In the genomic region with DNA sequence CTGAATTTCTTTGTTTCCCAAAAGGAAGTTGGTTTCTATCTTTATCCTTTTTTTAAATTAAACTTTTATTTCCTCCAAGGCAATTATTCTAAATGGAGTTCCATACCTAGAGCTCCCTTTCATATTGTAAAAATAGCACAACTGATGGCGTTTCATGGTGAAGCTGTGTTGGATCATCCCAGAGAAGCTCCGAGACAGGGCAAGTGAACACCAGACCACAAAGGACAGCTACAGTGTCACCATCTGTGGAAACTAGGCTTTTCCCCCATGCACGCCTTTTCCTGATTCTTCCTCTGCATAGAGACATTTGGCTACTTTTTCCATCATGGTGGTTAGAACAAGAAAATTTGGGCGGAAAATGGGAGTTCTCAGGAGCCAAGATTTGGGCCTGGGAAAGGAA, we compare ENCODE assay signal across 14 cellular contexts. TPM values are rescaled to one million over a fixed set of nuclear protein-coding genes. Genes with fewer than 3 reads are reported as not detected.
DNase-seq lines count a peak whose midpoint lies in the region; ATAC-seq and TF ChIP-seq lines count a peak whose summit lies in the region.
"Had no signal": no experiment of that assay in that cellular context is flagged by ENCODE, and none has a peak within 500 bp of the region (broad histone marks: within the 10 kb centered on the region; RNA-seq: fewer than 3 reads in every experiment).

No MANE protein-coding gene starts in this region.

- no peaks in the 10 kb centered on the region for H3K9me2 ChIP-seq in SU-DHL-6 (replicated peaks; ENCODE audit: insufficient read depth, low read length)

- peaks cover 21% of the 10 kb centered on the region for H3K4me1 ChIP-seq in iPS-20b (ENCODE audit: insufficient read depth, low read length)
- H3K4me1 ChIP-seq: prostate gland had no signal

- no peak for DNase-seq in activated naive CD4-positive, alpha-beta T cell treated with anti-CD3 and anti-CD28 coated beads for 36 hours
- DNase-seq in activated naive CD4-positive, alpha-beta T cell (lab: John Stamatoyannopoulos, UW) = no peak
- no peak for DNase-seq in stimulated activated naive B cell treated with anti-CD40 and anti-IgM and Interleukin-4, amounts not matched to agents 10 μg/mL and 1 μg/mL and 100 μg/mL, for 72 hours
- no peak for DNase-seq in MG63
- DNase-seq: foreskin fibroblast; NCI-H82; stimulated activated naive CD8-positive, alpha-beta T cell treated with anti-CD3 and anti-CD28 coated beads, Interleukin-15, Interleukin-2, amounts not matched to agents 100 U/mL and 50 U/mL, for 24 hours had no signal

- H3K27ac ChIP-seq in SU-DHL-6 (ENCODE audit: low read depth, low read length) (peak overlapping the region; percentile 85), iPS-20b (ENCODE audit: low read length) (no peak overlapping the region)
- H3K27ac ChIP-seq: KMS-11 had no signal

- no peak overlapping the region for H3K4me2 ChIP-seq in SU-DHL-6 (ENCODE audit: low read depth, low read length, poor library complexity, severe bottlenecking)
- H3K4me2 ChIP-seq: KMS-11 had no signal

- H3K9me3 Mint-ChIP-seq in activated naive CD4-positive, alpha-beta T cell treated with anti-CD3 and anti-CD28 coated beads for 36 hours = no peaks in the 10 kb centered on the region
- no peaks in the 10 kb centered on the region for H3K9me3 Mint-ChIP-seq in stimulated activated naive B cell treated with anti-CD40 and anti-IgM and Interleukin-4, amounts not matched to agents 10 μg/mL and 1 μg/mL and 100 μg/mL, for 72 hours
- H3K9me3 Mint-ChIP-seq: CD8-positive, alpha-beta memory T cell had no signal

- intact Hi-C loops in activated naive CD4-positive, alpha-beta T cell treated with anti-CD3 and anti-CD28 coated beads for 36 hours (cut with micrococcal nuclease) = loop anchor here (1.0 kb wide), 4 partner anchors 28 to 124 kb away; partner anchors contain the start of gene PLBD2

- H3K9me3 ChIP-seq in SU-DHL-6 (ENCODE audit: insufficient read depth, low read length) (no peaks in the 10 kb centered on the region), iPS-20b (ENCODE audit: insufficient read depth, low read depth, low read length) (no peaks in the 10 kb centered on the region), MG63 (no peaks in the 10 kb centered on the region)
- H3K9me3 ChIP-seq: prostate gland had no signal

- no peak for TF ChIP-seq CTCF in SU-DHL-6 (IDR thresholded peaks at IDR 0.05; ENCODE audit: insufficient read depth, low read length, poor library complexity, severe bottlenecking)

- H3K9ac ChIP-seq in SU-DHL-6 (ENCODE audit: low read length) (no peak overlapping the region), iPS-20b (ENCODE audit: low read depth, low read length) (peak overlapping the region; percentile 24; the same call in 1 of the 2 replicates)
- H3K9ac ChIP-seq: KMS-11 had no signal

- H3K27me3 Mint-ChIP-seq in activated naive CD4-positive, alpha-beta T cell treated with anti-CD3 and anti-CD28 coated beads for 36 hours (ENCODE audit: low read depth) = no peaks in the 10 kb centered on the region
- no peaks in the 10 kb centered on the region for H3K27me3 Mint-ChIP-seq in stimulated activated naive B cell treated with anti-CD40 and anti-IgM and Interleukin-4, amounts not matched to agents 10 μg/mL and 1 μg/mL and 100 μg/mL, for 72 hours

- peaks cover 15% of the 10 kb centered on the region for H3F3A ChIP-seq in SU-DHL-6 (ENCODE audit: insufficient read depth)

- ATAC-seq in stimulated activated naive B cell treated with anti-CD40 and anti-IgM and Interleukin-4, amounts not matched to agents 10 μg/mL and 1 μg/mL and 100 μg/mL, for 72 hours (replicated peaks) = no peak
- no peak for ATAC-seq in GM21423 (IDR thresholded peaks at IDR 0.05; ENCODE audit: unreplicated experiment)
- ATAC-seq in GM19452 (IDR thresholded peaks at IDR 0.05; ENCODE audit: unreplicated experiment) = no peak

- no peak overlapping the region for H3K4me3 Mint-ChIP-seq in activated naive CD4-positive, alpha-beta T cell treated with anti-CD3 and anti-CD28 coated beads for 36 hours
- H3K4me3 Mint-ChIP-seq in stimulated activated naive B cell treated with anti-CD40 and anti-IgM and Interleukin-4, amounts not matched to agents 10 μg/mL and 1 μg/mL and 100 μg/mL, for 72 hours = no peak overlapping the region

- peaks cover 46% of the 10 kb centered on the region for H3K36me3 Mint-ChIP-seq in activated naive CD4-positive, alpha-beta T cell treated with anti-CD3 and anti-CD28 coated beads for 36 hours (ENCODE audit: low read depth)
- H3K36me3 Mint-ChIP-seq in stimulated activated naive B cell treated with anti-CD40 and anti-IgM and Interleukin-4, amounts not matched to agents 10 μg/mL and 1 μg/mL and 100 μg/mL, for 72 hours = peaks cover 60 to 85% of the 10 kb centered on the region in 2 donors

- H4K20me1 ChIP-seq in SU-DHL-6 (ENCODE audit: low read depth, low read length) = no peaks in the 10 kb centered on the region

- peak overlapping the region; percentile 4 for H3K27ac Mint-ChIP-seq in activated naive CD4-positive, alpha-beta T cell treated with anti-CD3 and anti-CD28 coated beads for 36 hours
- H3K27ac Mint-ChIP-seq in stimulated activated naive B cell treated with anti-CD40 and anti-IgM and Interleukin-4, amounts not matched to agents 10 μg/mL and 1 μg/mL and 100 μg/mL, for 72 hours = peak overlapping the region; percentile 99

- no peak overlapping the region for H2AFZ ChIP-seq in SU-DHL-6 (ENCODE audit: low read depth, low read length, severe bottlenecking)

- CTCF ChIA-PET in activated naive CD4-positive, alpha-beta T cell treated with anti-CD3 and anti-CD28 coated beads for 36 hours (lab: Charles Lee) = interaction anchor here (0.7 to 2.2 kb wide), 3 partner anchors 8 to 26 kb away, joined by 3 to 13 read pairs (median 5); no protein-coding TSS in a partner anchor

- no peak overlapping the region for H3K4me3 ChIP-seq in SU-DHL-6 (ENCODE audit: insufficient read depth, low read length, poor library complexity, severe bottlenecking)
- H3K4me3 ChIP-seq in iPS-20b (ENCODE audit: low read length) = no peak overlapping the region
- no peak overlapping the region for H3K4me3 ChIP-seq in MG63
- H3K4me3 ChIP-seq: prostate gland had no signal

- peaks cover 63% of the 10 kb centered on the region for H3K4me1 Mint-ChIP-seq in activated naive CD4-positive, alpha-beta T cell treated with anti-CD3 and anti-CD28 coated beads for 36 hours (ENCODE audit: low read depth)
- peaks cover 60 to 93% of the 10 kb centered on the region in 2 donors for H3K4me1 Mint-ChIP-seq in stimulated activated naive B cell treated with anti-CD40 and anti-IgM and Interleukin-4, amounts not matched to agents 10 μg/mL and 1 μg/mL and 100 μg/mL, for 72 hours

- H3K79me2 ChIP-seq in SU-DHL-6 (ENCODE audit: insufficient read depth, low read length) = peaks cover 14% of the 10 kb centered on the region; the same call in 1 of the 2 replicates

- peaks cover 18% of the 10 kb centered on the region for H3K36me3 ChIP-seq in SU-DHL-6 (ENCODE audit: low read length)
- peaks cover 20% of the 10 kb centered on the region; the same call in 1 of the 2 replicates for H3K36me3 ChIP-seq in iPS-20b (ENCODE audit: insufficient read depth, low read depth, low read length)
- H3K36me3 ChIP-seq in MG63 = peaks cover 13% of the 10 kb centered on the region

- H3K27me3 ChIP-seq in SU-DHL-6 (ENCODE audit: low read length) (no peaks in the 10 kb centered on the region), iPS-20b (ENCODE audit: insufficient read depth, low read length) (no peaks in the 10 kb centered on the region), MG63 (no peaks in the 10 kb centered on the region)

RNA-seq across cellular contexts. Expression of gene TPCN1, which starts 12.7 kb away (rescaled TPM):
- total RNA-seq in activated naive CD4-positive, alpha-beta T cell treated with anti-CD3 and anti-CD28 coated beads for 36 hours = 10 to 100 TPM; 47.3 to 49.2 TPM
- 3.9 and 5.4 TPM in 2 replicates for total RNA-seq in MG63 (2014; rRNA removed; shearing (Covaris generic); ENCODE audit: low replicate concordance)

RNA-seq across cellular contexts. Expression of gene RITA1, which starts 48.4 kb away (rescaled TPM):
- 10 to 100 TPM; 14.0 to 16.1 TPM for total RNA-seq in activated naive CD4-positive, alpha-beta T cell treated with anti-CD3 and anti-CD28 coated beads for 36 hours
- total RNA-seq in MG63 (2014; rRNA removed; shearing (Covaris generic); ENCODE audit: low replicate concordance) = 34.4 and 38.6 TPM in 2 replicates

RNA-seq across cellular contexts. Expression of gene DDX54, which starts 48.7 kb away (rescaled TPM):
- total RNA-seq in activated naive CD4-positive, alpha-beta T cell treated with anti-CD3 and anti-CD28 coated beads for 36 hours = 100 to 1,000 TPM; 114 to 116 TPM
- 80.5 and 82.0 TPM in 2 replicates for total RNA-seq in MG63 (2014; rRNA removed; shearing (Covaris generic); ENCODE audit: low replicate concordance)
